ENCODE assay signal across 28 cellular contexts in the genomic region with DNA sequence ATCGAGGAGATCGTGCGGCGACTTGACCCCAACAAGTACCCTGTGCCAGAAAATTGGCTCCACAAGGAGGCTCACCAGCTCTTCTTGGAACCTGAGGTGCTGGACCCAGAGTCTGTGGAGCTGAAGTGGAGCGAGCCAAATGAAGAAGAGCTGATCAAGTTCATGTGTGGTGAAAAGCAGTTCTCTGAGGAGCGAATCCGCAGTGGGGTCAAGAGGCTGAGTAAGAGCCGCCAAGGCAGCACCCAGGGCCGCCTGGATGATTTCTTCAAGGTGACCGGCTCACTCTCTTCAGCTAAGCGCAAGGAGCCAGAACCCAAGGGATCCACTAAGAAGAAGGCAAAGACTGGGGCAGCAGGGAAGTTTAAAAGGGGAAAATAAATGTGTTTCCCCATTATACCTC. TPM values are rescaled to one million over a fixed set of nuclear protein-coding genes. Genes with fewer than 3 reads are reported as not detected.
DNase-seq lines count a peak whose midpoint lies in the region; ATAC-seq and TF ChIP-seq lines count a peak whose summit lies in the region.
"Had no signal": no experiment of that assay in that cellular context is flagged by ENCODE, and none has a peak within 500 bp of the region (broad histone marks: within the 10 kb centered on the region; RNA-seq: fewer than 3 reads in every experiment).

No MANE protein-coding gene starts in this region.

- H3K9me3 ChIP-seq in left ventricle myocardium inferior (replicated peaks), result no peaks in the 10 kb centered on the region
- H3K9me3 ChIP-seq: HAP-1 had no signal

- peaks cover 42% of the 10 kb centered on the region for H3K4me1 Mint-ChIP-seq in T-helper 1 cell treated with Interleukin-12 subunit alpha and Interleukin-12 subunit beta and Interleukin-4 antibody, amounts not matched to agents 30 μg/mL and 1 μg/mL, for 36 hours (ENCODE audit: low read depth)
- H3K4me1 Mint-ChIP-seq in activated T-helper 1 cell treated with anti-CD3 and anti-CD28 coated beads, Interleukin-12 subunit alpha, Interleukin-12 subunit beta, Interleukin-2, Interleukin-4 antibody, amounts not matched to agents 30 ng/mL and 10 ng/mL and 1 ng/mL, durations not matched to agents 14 hours and 24 hours and 36 hours (ENCODE audit: low read depth), result peaks cover 57% of the 10 kb centered on the region
- peaks cover 13% of the 10 kb centered on the region for H3K4me1 Mint-ChIP-seq in progenitor cell of endocrine pancreas (ENCODE audit: low read depth)

- ATAC-seq in Right ventricle myocardium superior (ENCODE audit: poor library complexity) (no peak), HG02571 (IDR thresholded peaks at IDR 0.05; ENCODE audit: unreplicated experiment) (no peak)
- ATAC-seq: GM12878, HepG2, SK-N-SH treated with all-trans-retinoic acid at 6 μM for 48 hours had no signal

- H3K27me3 ChIP-seq in left ventricle myocardium inferior (ENCODE audit: low read depth) (no peaks in the 10 kb centered on the region), H7 (ENCODE audit: control insufficient read depth, insufficient read depth, low read length) (no peaks in the 10 kb centered on the region)

- H3K4me3 ChIP-seq in left ventricle myocardium inferior (no peak overlapping the region), H7 (ENCODE audit: insufficient read depth, low read depth, low read length) (no peak overlapping the region)
- H3K4me3 ChIP-seq: GM12878, GM23248, HAP-1, PC-9 had no signal

- no peaks in the 10 kb centered on the region for H3K9me3 Mint-ChIP-seq in T-helper 1 cell treated with Interleukin-12 subunit alpha and Interleukin-12 subunit beta and Interleukin-4 antibody, amounts not matched to agents 30 μg/mL and 1 μg/mL, for 36 hours
- no peaks in the 10 kb centered on the region for H3K9me3 Mint-ChIP-seq in activated T-helper 1 cell treated with anti-CD3 and anti-CD28 coated beads, Interleukin-12 subunit alpha, Interleukin-12 subunit beta, Interleukin-2, Interleukin-4 antibody, amounts not matched to agents 30 ng/mL and 10 ng/mL and 1 ng/mL, durations not matched to agents 14 hours and 24 hours and 36 hours
- H3K9me3 Mint-ChIP-seq in progenitor cell of endocrine pancreas (ENCODE audit: low read depth), result no peaks in the 10 kb centered on the region

- TF ChIP-seq CTCF in left ventricle myocardium inferior (IDR thresholded peaks at IDR 0.05; ENCODE audit: borderline replicate concordance) (no peak), progenitor cell of endocrine pancreas (IDR thresholded peaks at IDR 0.05; ENCODE audit: unreplicated experiment) (no peak)

- H3K36me3 ChIP-seq in left ventricle myocardium inferior (peaks cover 16% of the 10 kb centered on the region), H7 (replicated peaks; ENCODE audit: control insufficient read depth, insufficient read depth, low read length) (peaks cover 24% of the 10 kb centered on the region)

- no peaks in the 10 kb centered on the region for H3K27me3 Mint-ChIP-seq in T-helper 1 cell treated with Interleukin-12 subunit alpha and Interleukin-12 subunit beta and Interleukin-4 antibody, amounts not matched to agents 30 μg/mL and 1 μg/mL, for 36 hours (ENCODE audit: low read depth)
- no peaks in the 10 kb centered on the region for H3K27me3 Mint-ChIP-seq in activated T-helper 1 cell treated with anti-CD3 and anti-CD28 coated beads, Interleukin-12 subunit alpha, Interleukin-12 subunit beta, Interleukin-2, Interleukin-4 antibody, amounts not matched to agents 30 ng/mL and 10 ng/mL and 1 ng/mL, durations not matched to agents 14 hours and 24 hours and 36 hours (ENCODE audit: insufficient read depth)
- no peaks in the 10 kb centered on the region for H3K27me3 Mint-ChIP-seq in progenitor cell of endocrine pancreas

- no peak overlapping the region for H3K27ac ChIP-seq in left ventricle myocardium inferior (replicated peaks)
- H3K27ac ChIP-seq: GM23248, HL-60, PC-9 had no signal

- DNase-seq in T-helper 1 cell, result no peak
- peak; percentile 27 for DNase-seq in Right ventricle myocardium superior
- DNase-seq in left ventricle myocardium inferior, result no peak
- no peak for DNase-seq in activated T-helper 1 cell treated with anti-CD3 and anti-CD28 coated beads, Interleukin-12 subunit alpha, Interleukin-12 subunit beta, Interleukin-2, Interleukin-4 antibody, amounts not matched to agents 30 ng/mL and 10 ng/mL and 1 ng/mL, durations not matched to agents 14 hours and 24 hours and 36 hours (ENCODE audit: low spot score)
- no peak for DNase-seq in H7
- DNase-seq in progenitor cell of endocrine pancreas (ENCODE audit: low spot score, unreplicated experiment), result no peak
- DNase-seq: 8988T, AML-193, DMS79 treated with DMSO at 0.1 percent for 48 hours, GM23248, KBM-7, NCI-H1105, NCI-H146, NCI-H2029 treated with DMSO at 0.1 percent for 48 hours, NCI-H226, NCI-H510A treated with DMSO at 0.1 percent for 48 hours, NCI-H748 treated with DMSO at 0.1 percent for 48 hours, PC-9, RPMI8226, SIG-M5 had no signal

- peaks cover 34% of the 10 kb centered on the region for H3K4me1 ChIP-seq in left ventricle myocardium inferior

- H3K36me3 Mint-ChIP-seq in T-helper 1 cell treated with Interleukin-12 subunit alpha and Interleukin-12 subunit beta and Interleukin-4 antibody, amounts not matched to agents 30 μg/mL and 1 μg/mL, for 36 hours (ENCODE audit: low read depth), result peaks cover 32% of the 10 kb centered on the region
- H3K36me3 Mint-ChIP-seq in activated T-helper 1 cell treated with anti-CD3 and anti-CD28 coated beads, Interleukin-12 subunit alpha, Interleukin-12 subunit beta, Interleukin-2, Interleukin-4 antibody, amounts not matched to agents 30 ng/mL and 10 ng/mL and 1 ng/mL, durations not matched to agents 14 hours and 24 hours and 36 hours (ENCODE audit: low read depth), result peaks cover 42% of the 10 kb centered on the region
- H3K36me3 Mint-ChIP-seq in progenitor cell of endocrine pancreas (ENCODE audit: insufficient read depth), result peaks cover 10% of the 10 kb centered on the region

- intact Hi-C loops in Right ventricle myocardium superior (cut with DNase I) (loop anchor here (5.0 to 10.0 kb wide), 3 partner anchors 96 to 289 kb away; a partner anchor contains a TSS), left ventricle myocardium inferior (cut with micrococcal nuclease) (loop anchor here (5.0 to 10.0 kb wide), 4 partner anchors 99 to 311 kb away; a partner anchor contains a TSS)
- intact Hi-C loops in activated T-helper 1 cell treated with anti-CD3 and anti-CD28 coated beads, Interleukin-12 subunit alpha, Interleukin-12 subunit beta, Interleukin-2, Interleukin-4 antibody, amounts not matched to agents 30 ng/mL and 10 ng/mL and 1 ng/mL, durations not matched to agents 14 hours and 24 hours and 36 hours (cut with micrococcal nuclease), result loop anchor here (5.0 kb wide), 1 partner anchor 171 kb away; a partner anchor contains a TSS

- no peak overlapping the region for H3K4me3 Mint-ChIP-seq in T-helper 1 cell treated with Interleukin-12 subunit alpha and Interleukin-12 subunit beta and Interleukin-4 antibody, amounts not matched to agents 30 μg/mL and 1 μg/mL, for 36 hours
- no peak overlapping the region for H3K4me3 Mint-ChIP-seq in activated T-helper 1 cell treated with anti-CD3 and anti-CD28 coated beads, Interleukin-12 subunit alpha, Interleukin-12 subunit beta, Interleukin-2, Interleukin-4 antibody, amounts not matched to agents 30 ng/mL and 10 ng/mL and 1 ng/mL, durations not matched to agents 14 hours and 24 hours and 36 hours
- H3K4me3 Mint-ChIP-seq in progenitor cell of endocrine pancreas (ENCODE audit: low read depth), result no peak overlapping the region

- peak overlapping the region; percentile 60 for H3K27ac Mint-ChIP-seq in T-helper 1 cell treated with Interleukin-12 subunit alpha and Interleukin-12 subunit beta and Interleukin-4 antibody, amounts not matched to agents 30 μg/mL and 1 μg/mL, for 36 hours
- H3K27ac Mint-ChIP-seq in activated T-helper 1 cell treated with anti-CD3 and anti-CD28 coated beads, Interleukin-12 subunit alpha, Interleukin-12 subunit beta, Interleukin-2, Interleukin-4 antibody, amounts not matched to agents 30 ng/mL and 10 ng/mL and 1 ng/mL, durations not matched to agents 14 hours and 24 hours and 36 hours, result peak overlapping the region; percentile 29
- no peak overlapping the region for H3K27ac Mint-ChIP-seq in progenitor cell of endocrine pancreas

RNA-seq across cellular contexts. Expression of a gene that starts 3.4 kb away (rescaled TPM):
- 6.3 TPM for total RNA-seq in Right ventricle myocardium superior
- total RNA-seq in left ventricle myocardium inferior, result 5.8 TPM
- 147 and 149 TPM in 2 replicates for total RNA-seq in activated T-helper 1 cell treated with anti-CD3 and anti-CD28 coated beads, Interleukin-12 subunit alpha, Interleukin-12 subunit beta, Interleukin-2, Interleukin-4 antibody, amounts not matched to agents 30 ng/mL and 10 ng/mL and 1 ng/mL, durations not matched to agents 14 hours and 24 hours and 36 hours
- 103 and 119 TPM in 2 replicates for total RNA-seq in H7 (2014; rRNA removed; shearing (Covaris generic))
- total RNA-seq in progenitor cell of endocrine pancreas, result 34.4 and 36.6 TPM in 2 replicates

RNA-seq across cellular contexts. Expression of a gene that starts 3.7 kb away (rescaled TPM):
- 123 TPM for total RNA-seq in Right ventricle myocardium superior
- 117 TPM for total RNA-seq in left ventricle myocardium inferior
- total RNA-seq in activated T-helper 1 cell treated with anti-CD3 and anti-CD28 coated beads, Interleukin-12 subunit alpha, Interleukin-12 subunit beta, Interleukin-2, Interleukin-4 antibody, amounts not matched to agents 30 ng/mL and 10 ng/mL and 1 ng/mL, durations not matched to agents 14 hours and 24 hours and 36 hours, result 164 and 166 TPM in 2 replicates
- 263 and 296 TPM in 2 replicates for total RNA-seq in H7 (2014; rRNA removed; shearing (Covaris generic))
- total RNA-seq in progenitor cell of endocrine pancreas, result 175 and 185 TPM in 2 replicates

RNA-seq across cellular contexts. Expression of a gene that starts 20.7 kb away (rescaled TPM):
- total RNA-seq in Right ventricle myocardium superior (21.3 TPM), left ventricle myocardium inferior (24.1 TPM), progenitor cell of endocrine pancreas (114 and 121 TPM in 2 replicates)
- 92.3 and 97.7 TPM in 2 replicates for total RNA-seq in activated T-helper 1 cell treated with anti-CD3 and anti-CD28 coated beads, Interleukin-12 subunit alpha, Interleukin-12 subunit beta, Interleukin-2, Interleukin-4 antibody, amounts not matched to agents 30 ng/mL and 10 ng/mL and 1 ng/mL, durations not matched to agents 14 hours and 24 hours and 36 hours
- total RNA-seq in H7 (2014; rRNA removed; shearing (Covaris generic)), result 99.2 and 115 TPM in 2 replicates

RNA-seq across cellular contexts. Expression of a gene that starts 32.0 kb away (rescaled TPM):
- total RNA-seq in Right ventricle myocardium superior, result 20.5 TPM
- 25.7 TPM for total RNA-seq in left ventricle myocardium inferior
- total RNA-seq in activated T-helper 1 cell treated with anti-CD3 and anti-CD28 coated beads, Interleukin-12 subunit alpha, Interleukin-12 subunit beta, Interleukin-2, Interleukin-4 antibody, amounts not matched to agents 30 ng/mL and 10 ng/mL and 1 ng/mL, durations not matched to agents 14 hours and 24 hours and 36 hours, result 250 and 256 TPM in 2 replicates
- total RNA-seq in H7 (2014; rRNA removed; shearing (Covaris generic)), result 176 and 225 TPM in 2 replicates
- 399 and 402 TPM in 2 replicates for total RNA-seq in progenitor cell of endocrine pancreas
- total RNA-seq: HT-29 had no signal

RNA-seq across cellular contexts. Expression of a gene that starts 43.7 kb away (rescaled TPM):
- total RNA-seq in Right ventricle myocardium superior (0.16 TPM), left ventricle myocardium inferior (0.14 TPM), progenitor cell of endocrine pancreas (117 and 128 TPM in 2 replicates)
- total RNA-seq in activated T-helper 1 cell treated with anti-CD3 and anti-CD28 coated beads, Interleukin-12 subunit alpha, Interleukin-12 subunit beta, Interleukin-2, Interleukin-4 antibody, amounts not matched to agents 30 ng/mL and 10 ng/mL and 1 ng/mL, durations not matched to agents 14 hours and 24 hours and 36 hours, result 0.78 and 0.99 TPM in 2 replicates
- total RNA-seq in H7 (2014; rRNA removed; shearing (Covaris generic)), result 3.6 and 4.2 TPM in 2 replicates
- total RNA-seq: GM23248 had no signal
